ENCODE assay signal across 1 cellular context in the genomic region with DNA sequence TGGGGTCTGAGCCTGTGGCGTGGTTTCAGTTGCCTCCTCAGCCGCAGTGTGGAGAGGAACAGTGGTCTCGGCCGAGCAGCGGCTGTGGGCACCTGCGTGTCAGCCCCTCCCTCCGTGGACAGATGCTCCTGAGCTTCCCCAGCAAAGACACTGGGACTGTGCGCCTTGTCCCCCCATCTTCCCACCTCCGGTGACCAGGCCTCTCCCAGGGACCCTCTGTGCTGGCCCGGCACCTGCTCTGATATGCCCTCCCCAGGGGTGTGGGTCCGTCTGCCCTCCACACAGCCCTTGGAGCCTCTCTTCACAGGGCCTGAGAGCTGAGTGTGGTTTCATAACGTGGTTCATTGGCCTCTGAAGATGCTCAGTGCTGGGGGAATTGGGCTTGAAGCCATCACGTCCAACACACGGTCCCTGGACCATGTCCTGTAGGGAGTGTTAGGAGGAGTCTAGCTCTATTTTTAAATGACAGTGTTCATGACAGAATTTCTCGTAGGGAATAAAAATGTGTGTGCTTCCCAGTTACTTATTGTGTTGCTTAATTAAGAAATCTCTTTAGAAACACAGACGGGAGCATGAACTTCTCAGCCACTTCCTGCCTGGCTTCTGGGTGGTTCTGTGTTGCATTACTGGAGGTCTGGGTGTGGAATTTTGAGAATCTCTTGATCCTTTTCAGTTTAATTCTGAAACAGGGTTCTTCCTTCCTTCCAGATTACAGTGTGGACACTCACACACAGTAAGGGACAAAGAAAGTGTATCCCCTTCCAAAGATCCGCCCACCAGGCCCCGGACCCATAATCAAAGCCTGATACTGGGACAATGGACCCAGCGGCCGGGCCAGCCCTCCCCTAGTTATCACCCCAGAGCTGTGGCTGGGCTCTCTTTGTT.
TF ChIP-seq lines count a peak whose summit lies in the region.

No MANE protein-coding gene starts in this region.

TF ChIP-seq in HepG2, 621 proteins besides CTCF, POLR2A, EP300 and RAD21 (continued from another document):
- TF ChIP-seq, protein P1, sequence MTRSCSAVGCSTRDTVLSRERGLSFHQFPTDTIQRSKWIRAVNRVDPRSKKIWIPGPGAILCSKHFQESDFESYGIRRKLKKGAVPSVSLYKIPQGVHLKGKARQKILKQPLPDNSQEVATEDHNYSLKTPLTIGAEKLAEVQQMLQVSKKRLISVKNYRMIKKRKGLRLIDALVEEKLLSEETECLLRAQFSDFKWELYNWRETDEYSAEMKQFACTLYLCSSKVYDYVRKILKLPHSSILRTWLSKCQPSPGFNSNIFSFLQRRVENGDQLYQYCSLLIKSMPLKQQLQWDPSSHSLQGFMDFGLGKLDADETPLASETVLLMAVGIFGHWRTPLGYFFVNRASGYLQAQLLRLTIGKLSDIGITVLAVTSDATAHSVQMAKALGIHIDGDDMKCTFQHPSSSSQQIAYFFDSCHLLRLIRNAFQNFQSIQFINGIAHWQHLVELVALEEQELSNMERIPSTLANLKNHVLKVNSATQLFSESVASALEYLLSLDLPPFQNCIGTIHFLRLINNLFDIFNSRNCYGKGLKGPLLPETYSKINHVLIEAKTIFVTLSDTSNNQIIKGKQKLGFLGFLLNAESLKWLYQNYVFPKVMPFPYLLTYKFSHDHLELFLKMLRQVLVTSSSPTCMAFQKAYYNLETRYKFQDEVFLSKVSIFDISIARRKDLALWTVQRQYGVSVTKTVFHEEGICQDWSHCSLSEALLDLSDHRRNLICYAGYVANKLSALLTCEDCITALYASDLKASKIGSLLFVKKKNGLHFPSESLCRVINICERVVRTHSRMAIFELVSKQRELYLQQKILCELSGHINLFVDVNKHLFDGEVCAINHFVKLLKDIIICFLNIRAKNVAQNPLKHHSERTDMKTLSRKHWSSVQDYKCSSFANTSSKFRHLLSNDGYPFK (CRISPR knock-in tag; IDR thresholded peaks at IDR 0.05; ENCODE audit: borderline replicate concordance) = no peak
- TF ChIP-seq THAP11 (CRISPR knock-in tag; IDR thresholded peaks at IDR 0.05) (no peak), ZNF136 (CRISPR knock-in tag; IDR thresholded peaks at IDR 0.05; ENCODE audit: low read depth) (no peak)
